In the genomic region with DNA sequence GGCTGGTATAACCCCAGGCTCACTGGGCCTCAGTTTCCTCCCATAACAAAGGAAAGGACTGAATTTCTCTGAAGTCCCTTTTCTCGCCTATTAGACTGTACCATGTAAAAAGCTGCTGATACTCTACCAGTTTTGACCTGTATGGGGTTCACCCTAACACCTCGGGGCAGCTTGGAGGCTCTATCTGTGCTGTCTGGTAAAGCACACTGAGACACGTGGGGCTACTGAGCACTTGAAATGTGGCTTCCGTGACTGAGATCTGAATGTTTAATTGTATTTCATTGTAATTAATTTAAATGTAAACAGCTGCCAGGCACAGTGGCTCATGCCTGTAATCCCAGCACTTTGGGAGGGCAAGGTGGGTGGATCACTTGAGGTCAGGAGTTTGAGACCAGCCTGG, we compare ENCODE assay signal across 15 cellular contexts. TPM values are rescaled to one million over a fixed set of nuclear protein-coding genes. Genes with fewer than 3 reads are reported as not detected.
DNase-seq lines count a peak whose midpoint lies in the region; ATAC-seq and TF ChIP-seq lines count a peak whose summit lies in the region.
"Had no signal": no experiment of that assay in that cellular context is flagged by ENCODE, and none has a peak within 500 bp of the region (broad histone marks: within the 10 kb centered on the region; RNA-seq: fewer than 3 reads in every experiment).

No MANE protein-coding gene starts in this region.

- H3F3A ChIP-seq in OCI-LY1 (ENCODE audit: insufficient read depth, low read length) (no peaks in the 10 kb centered on the region), smooth muscle cell (ENCODE audit: low read depth) (peaks cover 7% of the 10 kb centered on the region)

- no peaks in the 10 kb centered on the region for H3K9me2 ChIP-seq in OCI-LY1 (ENCODE audit: low read depth, low read length)

- H2AFZ ChIP-seq in OCI-LY1 (ENCODE audit: low read length), result no peak overlapping the region
- H2AFZ ChIP-seq in smooth muscle cell (ENCODE audit: low read depth), result no peak overlapping the region

- H3K4me2 ChIP-seq in OCI-LY1 (ENCODE audit: low read length) (no peak overlapping the region; the same call in 1 of the 2 replicates), smooth muscle cell (no peak overlapping the region)
- H3K4me2 ChIP-seq: BLaER1 had no signal

- H3K27ac ChIP-seq in OCI-LY1 (ENCODE audit: low read depth, low read length, poor library complexity, severe bottlenecking) (peak overlapping the region; percentile 32), cingulate gyrus (ENCODE audit: low read depth, low read length) (peak overlapping the region; percentile 19), smooth muscle cell (ENCODE audit: low read depth) (no peak overlapping the region)
- H3K27ac ChIP-seq: BLaER1 had no signal

- WGBS in smooth muscle cell (ENCODE audit: low lambda C conversion rate), result 92% methylated on average over 4 of the region's 4 CpGs

- H3K9ac ChIP-seq in OCI-LY1 (ENCODE audit: low read length) (no peak overlapping the region), smooth muscle cell (ENCODE audit: low read depth) (no peak overlapping the region)
- H3K9ac ChIP-seq: BLaER1 had no signal

- peaks cover 58% of the 10 kb centered on the region for H3K4me1 ChIP-seq in OCI-LY1 (ENCODE audit: insufficient read depth, low read length, severe bottlenecking)
- H3K4me1 ChIP-seq in smooth muscle cell (ENCODE audit: low read depth), result no peaks in the 10 kb centered on the region

- peaks cover 5% of the 10 kb centered on the region; the same call in 1 of the 2 replicates for H3K9me3 ChIP-seq in OCI-LY1 (ENCODE audit: low read length)
- no peaks in the 10 kb centered on the region for H3K9me3 ChIP-seq in smooth muscle cell (replicated peaks; ENCODE audit: low read depth)

- H3K27me3 ChIP-seq in OCI-LY1 (ENCODE audit: insufficient read depth, low read length), result no peaks in the 10 kb centered on the region
- no peaks in the 10 kb centered on the region for H3K27me3 ChIP-seq in smooth muscle cell (ENCODE audit: low read depth)
- H3K27me3 ChIP-seq: BLaER1 had no signal

- TF ChIP-seq CTCF in OCI-LY1 (IDR thresholded peaks at IDR 0.05; ENCODE audit: low read length) (no peak), subcutaneous adipose tissue (IDR thresholded peaks at IDR 0.05; ENCODE audit: low read depth) (peak; percentile 60), smooth muscle cell (IDR thresholded peaks at IDR 0.05; ENCODE audit: borderline replicate concordance, insufficient read depth, poor library complexity, severe bottlenecking) (no peak)

- no peak overlapping the region for H3K4me3 ChIP-seq in OCI-LY1 (ENCODE audit: low read depth, low read length, poor library complexity, severe bottlenecking)
- no peak overlapping the region for H3K4me3 ChIP-seq in smooth muscle cell
- H3K4me3 ChIP-seq: BLaER1 had no signal

- DNase-seq in NCI-H524 (lab: John Stamatoyannopoulos, UW), result no peak
- no peak for DNase-seq in smooth muscle cell (lab: John Stamatoyannopoulos, UW; ENCODE audit: unreplicated experiment)
- DNase-seq: Calu3; CD4-positive, alpha-beta memory T cell; DMS79 treated with DMSO at 0.1 percent for 48 hours; GF-D8; H9 had no signal

- H4K20me1 ChIP-seq in OCI-LY1 (ENCODE audit: insufficient read depth, low read length) (no peaks in the 10 kb centered on the region), smooth muscle cell (ENCODE audit: low read depth) (no peaks in the 10 kb centered on the region)
- H4K20me1 ChIP-seq: BLaER1 had no signal

- H3K79me2 ChIP-seq in OCI-LY1 (ENCODE audit: insufficient read depth, low read length) (peaks cover 100% of the 10 kb centered on the region), smooth muscle cell (ENCODE audit: low read depth) (peaks cover 70% of the 10 kb centered on the region)

- no peak for ATAC-seq in GM21423 (IDR thresholded peaks at IDR 0.05; ENCODE audit: unreplicated experiment)
- ATAC-seq: HepG2 had no signal

- H3K36me3 ChIP-seq in OCI-LY1 (ENCODE audit: insufficient read depth, low read length), result peaks cover 95% of the 10 kb centered on the region
- no peaks in the 10 kb centered on the region for H3K36me3 ChIP-seq in smooth muscle cell (ENCODE audit: low read depth)
- H3K36me3 ChIP-seq: BLaER1 had no signal

RNA-seq across cellular contexts. Expression of gene BMP7, which starts 24.0 kb away (rescaled TPM):
- total RNA-seq in subcutaneous adipose tissue (under 1 TPM in 2 of 4 donors, not detected in 2; 0.44 to 0.82 TPM), smooth muscle cell (18.1 and 19.0 TPM in 2 replicates)
- 28.3 and 37.3 TPM in 2 replicates for polyA plus RNA-seq in smooth muscle cell
- total RNA-seq: Calu3; CD4-positive, alpha-beta memory T cell; HepG2 had no signal
- polyA plus RNA-seq: CD14-positive monocyte; CD4-positive, alpha-beta memory T cell; HepG2; IgD-negative memory B cell had no signal

Comparison
In these comparisons a context has a peak if more than half of its experiments do, and no peak if none do; other contexts are left out.
1. RNA of gene BMP7, which starts 24.0 kb away (total RNA-seq): 18.1 to 19.0 TPM in smooth muscle cell; 0.44 to 0.82 TPM in subcutaneous adipose tissue; every median in the first group is over 10 times any median in the second.